Comparison of ENCODE assay signal across 19 cellular contexts in the genomic region with DNA sequence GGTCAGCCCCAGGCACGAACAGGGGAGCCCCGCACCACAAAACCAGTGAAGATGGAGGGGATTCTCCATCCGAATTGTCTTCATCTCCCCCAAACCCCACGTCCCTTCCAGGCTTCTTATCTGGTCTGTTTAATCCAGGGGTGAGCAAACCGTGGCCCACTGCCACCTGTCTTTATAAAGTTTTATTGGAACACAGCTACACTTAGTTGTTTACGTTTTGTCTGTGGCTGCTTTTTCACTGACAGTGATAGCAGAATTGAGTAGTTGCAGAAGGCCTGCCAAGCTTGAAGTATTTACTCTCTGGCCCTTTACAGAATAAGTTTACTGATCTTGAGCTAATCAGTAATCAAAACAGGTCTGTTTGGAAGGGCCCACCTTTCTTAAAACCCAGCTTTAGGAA.
A peak's percentile ranks its signal among the peaks of the same experiment; 100 is the strongest.
DNase-seq lines count a peak whose midpoint lies in the region; ATAC-seq and TF ChIP-seq lines count a peak whose summit lies in the region.
"Had no signal": no experiment of that assay in that cellular context is flagged by ENCODE, and none has a peak within 500 bp of the region (broad histone marks: within the 10 kb centered on the region; RNA-seq: fewer than 3 reads in every experiment).

No MANE protein-coding gene starts in this region.

- no peaks in the 10 kb centered on the region for H3K9me3 ChIP-seq in OCI-LY7 (ENCODE audit: low read length)
- H3K9me3 ChIP-seq: A549, breast epithelium, Caco-2, upper lobe of left lung had no signal

- peaks cover 83% of the 10 kb centered on the region for H3K4me1 ChIP-seq in OCI-LY7 (ENCODE audit: insufficient read depth, low read length, poor library complexity, severe bottlenecking)
- H3K4me1 ChIP-seq: breast epithelium, Caco-2 had no signal

- H3K27me3 Mint-ChIP-seq in activated naive CD4-positive, alpha-beta T cell treated with anti-CD3 and anti-CD28 coated beads, Interleukin-2, amount 10 ng/mL, durations not matched to agents 7 days and 5 days = no peaks in the 10 kb centered on the region
- H3K27me3 Mint-ChIP-seq in nephron progenitor cell (ENCODE audit: low read depth, poor library complexity) = peaks cover 2% of the 10 kb centered on the region
- H3K27me3 Mint-ChIP-seq: activated naive CD4-positive, alpha-beta T cell treated with anti-CD3 and anti-CD28 coated beads, Interleukin-2, amount 50 U/mL, for 24 hours had no signal

- no peaks in the 10 kb centered on the region for H3K36me3 ChIP-seq in OCI-LY7 (ENCODE audit: insufficient read depth, low read length)
- H3K36me3 ChIP-seq: breast epithelium, upper lobe of left lung had no signal

- ATAC-seq in activated naive CD4-positive, alpha-beta T cell treated with anti-CD3 and anti-CD28 coated beads, Interleukin-2, amount 50 U/mL, for 72 hours = no peak
- peak; percentile 24 for ATAC-seq in GM21423 (IDR thresholded peaks at IDR 0.05; ENCODE audit: unreplicated experiment)
- ATAC-seq: A549; HepG2; stimulated activated memory B cell treated with anti-CD40 and anti-IgM and Interleukin-4, amounts not matched to agents 10 μg/mL and 1 μg/mL and 100 μg/mL, for 72 hours had no signal

- H3K4me2 ChIP-seq in OCI-LY7 (ENCODE audit: low read length) = peak overlapping the region; percentile 5; the same call in 1 of the 2 replicates
- H3K4me2 ChIP-seq: A549 had no signal

- H3K27ac Mint-ChIP-seq in activated naive CD4-positive, alpha-beta T cell treated with anti-CD3 and anti-CD28 coated beads, Interleukin-2, amount 10 ng/mL, durations not matched to agents 7 days and 5 days = peak overlapping the region; percentile 31
- no peak overlapping the region for H3K27ac Mint-ChIP-seq in activated naive CD4-positive, alpha-beta T cell treated with anti-CD3 and anti-CD28 coated beads, Interleukin-2, amount 50 U/mL, for 72 hours
- H3K27ac Mint-ChIP-seq in nephron progenitor cell = peak overlapping the region; percentile 34
- H3K27ac Mint-ChIP-seq: stimulated activated memory B cell treated with anti-CD40 and anti-IgM and Interleukin-4, amounts not matched to agents 10 μg/mL and 1 μg/mL and 100 μg/mL, for 72 hours had no signal

- no peaks in the 10 kb centered on the region for H4K20me1 ChIP-seq in OCI-LY7 (ENCODE audit: insufficient read depth, low read length)

- no peak overlapping the region for H3K4me3 ChIP-seq in OCI-LY7 (ENCODE audit: low read depth, low read length, poor library complexity, severe bottlenecking)
- H3K4me3 ChIP-seq: A549, breast epithelium, upper lobe of left lung had no signal

- POLR2A ChIA-PET in OCI-LY7 (lab: Charles Lee) = interaction anchor here (1.1 to 2.0 kb wide), 2 partner anchors 10 to 419 kb away, joined by 3 to 4 read pairs; no protein-coding TSS in a partner anchor

- H3K9me3 Mint-ChIP-seq in activated naive CD4-positive, alpha-beta T cell treated with anti-CD3 and anti-CD28 coated beads, Interleukin-2, amount 10 ng/mL, durations not matched to agents 7 days and 5 days = peaks cover 12% of the 10 kb centered on the region
- peaks cover 8 to 18% of the 10 kb centered on the region in 2 donors for H3K9me3 Mint-ChIP-seq in activated naive CD4-positive, alpha-beta T cell treated with anti-CD3 and anti-CD28 coated beads, Interleukin-2, amount 50 U/mL, for 72 hours
- H3K9me3 Mint-ChIP-seq in nephron progenitor cell = peaks cover under 1% of the 10 kb centered on the region
- H3K9me3 Mint-ChIP-seq: stimulated activated memory B cell treated with anti-CD40 and anti-IgM and Interleukin-4, amounts not matched to agents 10 μg/mL and 1 μg/mL and 100 μg/mL, for 72 hours had no signal

- H3K27ac ChIP-seq in OCI-LY7 (ENCODE audit: low read depth, low read length, poor library complexity, severe bottlenecking) = peak overlapping the region; percentile 27
- H3K27ac ChIP-seq: A549, breast epithelium, upper lobe of left lung had no signal

- TF ChIP-seq CTCF in OCI-LY7 (conservative IDR thresholded peaks at IDR 0.05; ENCODE audit: low read length) = no peak
- TF ChIP-seq CTCF in nephron progenitor cell (IDR thresholded peaks at IDR 0.05) = no peak

- H3K36me3 Mint-ChIP-seq in activated naive CD4-positive, alpha-beta T cell treated with anti-CD3 and anti-CD28 coated beads, Interleukin-2, amount 10 ng/mL, durations not matched to agents 7 days and 5 days = peaks cover 28% of the 10 kb centered on the region
- H3K36me3 Mint-ChIP-seq in activated naive CD4-positive, alpha-beta T cell treated with anti-CD3 and anti-CD28 coated beads, Interleukin-2, amount 50 U/mL, for 72 hours = peaks cover 17 to 22% of the 10 kb centered on the region in 2 donors
- H3K36me3 Mint-ChIP-seq in nephron progenitor cell (ENCODE audit: low read depth) = peaks cover 5% of the 10 kb centered on the region
- H3K36me3 Mint-ChIP-seq: stimulated activated memory B cell treated with anti-CD40 and anti-IgM and Interleukin-4, amounts not matched to agents 10 μg/mL and 1 μg/mL and 100 μg/mL, for 72 hours had no signal

- DNase-seq in activated naive CD4-positive, alpha-beta T cell treated with anti-CD3 and anti-CD28 coated beads, Interleukin-2, amount 10 ng/mL, durations not matched to agents 7 days and 5 days = no peak
- no peak for DNase-seq in activated naive CD4-positive, alpha-beta T cell treated with anti-CD3 and anti-CD28 coated beads, Interleukin-2, amount 50 U/mL, for 72 hours (ENCODE audit: low spot score in 2 of 2)
- no peak for DNase-seq in OCI-LY7 (ENCODE audit: low spot score)
- no peak for DNase-seq in nephron progenitor cell
- DNase-seq in UCSD-AML1 (lab: John Stamatoyannopoulos, UW; ENCODE audit: unreplicated experiment) = no peak
- DNase-seq in NCI-H146 treated with DMSO at 0.1 percent for 48 hours (lab: John Stamatoyannopoulos, UW; ENCODE audit: unreplicated experiment) = no peak
- no peak for DNase-seq in dermis blood vessel endothelial cell
- DNase-seq: Caco-2; effector CD4-positive, alpha-beta T cell; NCI-H2081 treated with DMSO at 0.1 percent for 48 hours; NCI-H82; small intestine; upper lobe of left lung had no signal

- H3K4me3 Mint-ChIP-seq in activated naive CD4-positive, alpha-beta T cell treated with anti-CD3 and anti-CD28 coated beads, Interleukin-2, amount 10 ng/mL, durations not matched to agents 7 days and 5 days = no peak overlapping the region
- no peak overlapping the region for H3K4me3 Mint-ChIP-seq in nephron progenitor cell
- H3K4me3 Mint-ChIP-seq: stimulated activated memory B cell treated with anti-CD40 and anti-IgM and Interleukin-4, amounts not matched to agents 10 μg/mL and 1 μg/mL and 100 μg/mL, for 72 hours had no signal

- H3K79me2 ChIP-seq in OCI-LY7 (ENCODE audit: insufficient read depth, low read depth, low read length) = no peaks in the 10 kb centered on the region

- H3K4me1 Mint-ChIP-seq in activated naive CD4-positive, alpha-beta T cell treated with anti-CD3 and anti-CD28 coated beads, Interleukin-2, amount 10 ng/mL, durations not matched to agents 7 days and 5 days = peaks cover 97% of the 10 kb centered on the region
- peaks cover 90% of the 10 kb centered on the region for H3K4me1 Mint-ChIP-seq in nephron progenitor cell

- no peaks in the 10 kb centered on the region for H3K9me2 ChIP-seq in OCI-LY7 (ENCODE audit: insufficient read depth, low read length)

- BruUV-seq in OCI-LY7 (replicated peaks; lab: Mats Ljungman, UMichigan) = no TSS peak

- CTCF ChIA-PET in activated naive CD4-positive, alpha-beta T cell treated with anti-CD3 and anti-CD28 coated beads, Interleukin-2, amount 10 ng/mL, durations not matched to agents 7 days and 5 days (lab: Charles Lee) = interaction anchor here (1.2 to 1.3 kb wide), 2 partner anchors 9 to 359 kb away, joined by 3 to 5 read pairs; no protein-coding TSS in a partner anchor
- CTCF ChIA-PET in OCI-LY7 (lab: Charles Lee; ENCODE audit: unreplicated experiment) = interaction anchor here (1.7 kb wide), 1 partner anchor 11 kb away, joined by 8 read pairs; no protein-coding TSS in a partner anchor

- peak overlapping the region; percentile 54; the same call in 1 of the 2 replicates for H2AFZ ChIP-seq in OCI-LY7 (ENCODE audit: low read length)

- intact Hi-C loops in OCI-LY7 (cut with micrococcal nuclease; ENCODE audit: unreplicated experiment) = loop anchor here (2.0 to 10.0 kb wide), 3 partner anchors 387 to 1209 kb away; a partner anchor contains a TSS

Comparison
In these comparisons a context has a peak if more than half of its experiments do, and no peak if none do; other contexts are left out.
1. H3K27ac Mint-ChIP-seq: peak in activated naive CD4-positive, alpha-beta T cell treated with anti-CD3 and anti-CD28 coated beads, Interleukin-2, amount 10 ng/mL, durations not matched to agents 7 days and 5 days (single experiment) and nephron progenitor cell (single experiment); none in activated naive CD4-positive, alpha-beta T cell treated with anti-CD3 and anti-CD28 coated beads, Interleukin-2, amount 50 U/mL, for 72 hours (0 of 2).